Comparison of ENCODE assay signal across 8 cellular contexts in genomic region chr11:43578346-43579170, GRCh38.
DNase-seq lines count a peak whose midpoint lies in the region; ATAC-seq, FAIRE-seq and TF ChIP-seq lines count a peak whose summit lies in the region.

No MANE protein-coding gene starts in this region.

- H3K27me3 Mint-ChIP-seq in activated T-cell treated with anti-CD3 and anti-CD28 coated beads, Interleukin-2, amount 50 U/mL, for 72 hours (ENCODE audit: low read depth) = peaks cover 94% of the 10 kb centered on the region
- peaks cover 95% of the 10 kb centered on the region for H3K27me3 Mint-ChIP-seq in activated CD8-positive, alpha-beta T cell treated with anti-CD3 and anti-CD28 coated beads, Interleukin-2, amount 10 ng/mL, durations not matched to agents 7 days and 5 days (ENCODE audit: low read depth)

- POLR2A ChIA-PET in activated CD8-positive, alpha-beta T cell treated with anti-CD3 and anti-CD28 coated beads, Interleukin-2, amount 10 ng/mL, durations not matched to agents 7 days and 5 days (lab: Charles Lee) = no interaction called here

- no peak for TF ChIP-seq POLR2A in transverse colon (IDR thresholded peaks at IDR 0.05)

- peaks cover 57% of the 10 kb centered on the region for H3K4me1 Mint-ChIP-seq in activated T-cell treated with anti-CD3 and anti-CD28 coated beads, Interleukin-2, amount 50 U/mL, for 72 hours (ENCODE audit: low read depth)
- peaks cover 51% of the 10 kb centered on the region for H3K4me1 Mint-ChIP-seq in activated CD8-positive, alpha-beta T cell treated with anti-CD3 and anti-CD28 coated beads, Interleukin-2, amount 10 ng/mL, durations not matched to agents 7 days and 5 days (ENCODE audit: low read depth)

- H3K4me3 Mint-ChIP-seq in activated T-cell treated with anti-CD3 and anti-CD28 coated beads, Interleukin-2, amount 50 U/mL, for 72 hours = peak overlapping the region; percentile 91 to 94
- peak overlapping the region; percentile 63 for H3K4me3 Mint-ChIP-seq in activated CD8-positive, alpha-beta T cell treated with anti-CD3 and anti-CD28 coated beads, Interleukin-2, amount 10 ng/mL, durations not matched to agents 7 days and 5 days

- intact Hi-C loops in transverse colon (cut with DNase I; ENCODE audit: low total_unique reads) = no loop called here
- intact Hi-C loops in kidney (cut with DNase I) = no loop called here

- no peak for TF ChIP-seq EP300 in transverse colon (IDR thresholded peaks at IDR 0.05; ENCODE audit: low read depth)

- TF ChIP-seq CTCF in transverse colon (IDR thresholded peaks at IDR 0.05) (no peak), kidney (IDR thresholded peaks at IDR 0.05; ENCODE audit: borderline replicate concordance, extremely low read depth, insufficient read depth) (no peak)

- no peak overlapping the region for H3K9ac ChIP-seq in kidney (ENCODE audit: low read length in 2 of 2)

- no peak for ATAC-seq in activated T-cell treated with anti-CD3 and anti-CD28 coated beads, Interleukin-2, amount 50 U/mL, for 72 hours (replicated peaks in 1 of 2)
- no peak for ATAC-seq in activated CD8-positive, alpha-beta T cell treated with anti-CD3 and anti-CD28 coated beads, Interleukin-2, amount 10 ng/mL, durations not matched to agents 7 days and 5 days
- no peak for ATAC-seq in GM18858 (IDR thresholded peaks at IDR 0.05; ENCODE audit: unreplicated experiment)

- H3K9me3 ChIP-seq in transverse colon (no peaks in the 10 kb centered on the region), kidney (ENCODE audit: control insufficient read depth in 1 of 2, low read length in 2 of 2) (no peaks in the 10 kb centered on the region)

- in situ Hi-C loops in transverse colon (cut with MboI; ENCODE audit: low pct_ligation_motif_present in 1 of 4, low pct_unique_long_range_greater_than_20kb in 1 of 4, low sequenced_read_pairs in 3 of 4) = no loop called here

- H3K36me3 Mint-ChIP-seq in activated T-cell treated with anti-CD3 and anti-CD28 coated beads, Interleukin-2, amount 50 U/mL, for 72 hours (ENCODE audit: insufficient read depth in 2 of 2) = peaks cover 0 to 3% of the 10 kb centered on the region in 2 donors
- peaks cover 2% of the 10 kb centered on the region for H3K36me3 Mint-ChIP-seq in activated CD8-positive, alpha-beta T cell treated with anti-CD3 and anti-CD28 coated beads, Interleukin-2, amount 10 ng/mL, durations not matched to agents 7 days and 5 days (ENCODE audit: low read depth)

- FAIRE-seq in kidney (lab: Jason Lieb, UNC) = no peak

- CTCF ChIA-PET in activated CD8-positive, alpha-beta T cell treated with anti-CD3 and anti-CD28 coated beads, Interleukin-2, amount 10 ng/mL, durations not matched to agents 7 days and 5 days (lab: Charles Lee) = interaction anchor here (0.7 to 1.8 kb wide), 3 partner anchors 9 to 273 kb away, joined by 3 to 8 read pairs (median 5); no protein-coding TSS in a partner anchor

- H3K36me3 ChIP-seq in transverse colon = no peaks in the 10 kb centered on the region
- no peaks in the 10 kb centered on the region for H3K36me3 ChIP-seq in kidney (ENCODE audit: control insufficient read depth in 1 of 2, insufficient read depth in 2 of 2, low read length in 2 of 2)

- no peak overlapping the region for H3K27ac Mint-ChIP-seq in activated T-cell treated with anti-CD3 and anti-CD28 coated beads, Interleukin-2, amount 50 U/mL, for 72 hours
- no peak overlapping the region for H3K27ac Mint-ChIP-seq in activated CD8-positive, alpha-beta T cell treated with anti-CD3 and anti-CD28 coated beads, Interleukin-2, amount 10 ng/mL, durations not matched to agents 7 days and 5 days

- H3K4me1 ChIP-seq in transverse colon = peaks cover 10 to 59% (median 31%) of the 10 kb centered on the region in 4 donors
- H3K4me1 ChIP-seq in kidney (ENCODE audit: control insufficient read depth in 1 of 2, insufficient read depth in 1 of 2, low read depth in 1 of 2, low read length in 2 of 2) = peaks cover 4 to 12% of the 10 kb centered on the region in 2 donors

- H3K4me3 ChIP-seq in iPS-11a (ENCODE audit: low read depth, low read length) (peak overlapping the region; percentile 70), transverse colon (peak overlapping the region in 3 of 4 donors; percentile 22 to 59 (median 38)), kidney (ENCODE audit: low read length in 2 of 2) (peak overlapping the region in 1 of 2 donors; percentile 43)

- H3K27ac ChIP-seq in transverse colon (no peak overlapping the region), kidney (ENCODE audit: low read depth in 2 of 2, low read length in 2 of 2) (no peak overlapping the region)

- no peaks in the 10 kb centered on the region for H3K9me3 Mint-ChIP-seq in activated T-cell treated with anti-CD3 and anti-CD28 coated beads, Interleukin-2, amount 50 U/mL, for 72 hours
- H3K9me3 Mint-ChIP-seq in activated CD8-positive, alpha-beta T cell treated with anti-CD3 and anti-CD28 coated beads, Interleukin-2, amount 10 ng/mL, durations not matched to agents 7 days and 5 days (ENCODE audit: insufficient read depth) = no peaks in the 10 kb centered on the region

- DNase-seq in activated T-cell treated with anti-CD3 and anti-CD28 coated beads, Interleukin-2, amount 50 U/mL, for 72 hours = peak in 1 of 2 donors; percentile 10
- DNase-seq in activated T-cell treated with anti-CD3 and anti-CD28 coated beads for 4 hours = no peak
- DNase-seq in activated CD8-positive, alpha-beta T cell treated with anti-CD3 and anti-CD28 coated beads, Interleukin-2, amount 10 ng/mL, durations not matched to agents 7 days and 5 days = peak; percentile 19
- no peak for DNase-seq in transverse colon
- no peak for DNase-seq in NCI-H82 treated with DMSO at 0.1 percent for 48 hours (lab: John Stamatoyannopoulos, UW; ENCODE audit: unreplicated experiment)
- DNase-seq in kidney = no peak

- H3K27me3 ChIP-seq in transverse colon = peaks cover 100% of the 10 kb centered on the region

- 0 to 5% methylated on average over 1 to 35 of the region's 35 CpGs for WGBS in transverse colon (ENCODE audit: low coverage in 1 of 2), 2 donors
